1 cellular context compared by ENCODE assay signal in genomic region chr4:114318309-114318708, GRCh38.
TF ChIP-seq lines count a peak whose summit lies in the region.

No MANE protein-coding gene starts in this region.

TF ChIP-seq in HepG2, 621 proteins besides CTCF, POLR2A, EP300 and RAD21 (continued from another document):
- TF ChIP-seq ZNF574 (CRISPR knock-in tag; IDR thresholded peaks at IDR 0.05) (no peak), ZNF615 (CRISPR knock-in tag; IDR thresholded peaks at IDR 0.05; ENCODE audit: borderline replicate concordance) (no peak), GATAD2A (CRISPR knock-in tag; IDR thresholded peaks at IDR 0.05) (0 out of 2 replicates have a peak, but pooled peaks have one; percentile 14), RERE (CRISPR knock-in tag; IDR thresholded peaks at IDR 0.05; ENCODE audit: low read depth) (no peak), THAP9 (CRISPR knock-in tag; IDR thresholded peaks at IDR 0.05; ENCODE audit: borderline replicate concordance) (no peak), TMF1 (CRISPR knock-in tag; IDR thresholded peaks at IDR 0.05; ENCODE audit: low read depth) (no peak), TCF12 (IDR thresholded peaks at IDR 0.05) (no peak), TCF12 (CRISPR knock-in tag; IDR thresholded peaks at IDR 0.05) (no peak), SATB2 (CRISPR knock-in tag; IDR thresholded peaks at IDR 0.05) (no peak)
